14 cellular contexts compared by ENCODE assay signal in the genomic region with DNA sequence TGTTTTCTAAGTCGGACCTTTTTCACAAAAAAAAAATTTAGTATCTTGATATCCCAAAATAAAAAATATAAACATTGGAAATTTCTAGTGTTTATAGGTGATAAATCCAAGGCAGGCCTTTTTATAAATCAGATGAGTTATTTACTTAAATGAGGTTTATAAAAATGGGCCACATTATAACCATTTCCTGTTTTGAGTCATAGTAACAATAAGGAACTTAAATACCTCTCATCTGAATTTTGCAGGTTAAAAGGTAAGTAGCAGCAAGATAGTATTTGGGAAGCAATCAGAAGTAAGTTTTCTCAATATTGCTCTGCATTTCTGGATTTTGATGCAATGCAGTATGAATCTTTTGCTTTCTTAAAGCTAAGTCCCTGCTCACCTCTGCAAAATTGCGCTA. TPM values are rescaled to one million over a fixed set of nuclear protein-coding genes. Genes with fewer than 3 reads are reported as not detected.
A peak's percentile ranks its signal among the peaks of the same experiment; 100 is the strongest.
DNase-seq lines count a peak whose midpoint lies in the region; FAIRE-seq and TF ChIP-seq lines count a peak whose summit lies in the region.
"Had no signal": no experiment of that assay in that cellular context is flagged by ENCODE, and none has a peak within 500 bp of the region (broad histone marks: within the 10 kb centered on the region; RNA-seq: fewer than 3 reads in every experiment).

No MANE protein-coding gene starts in this region.

- H2AFZ ChIP-seq in Loucy (ENCODE audit: low read length) (no peak overlapping the region), neural cell (ENCODE audit: low read depth, low read length) (no peak overlapping the region)
- H2AFZ ChIP-seq: neural progenitor cell had no signal

- no peaks in the 10 kb centered on the region for H3K9me2 ChIP-seq in DOHH2 (replicated peaks; ENCODE audit: control insufficient read depth, low read length)
- no peaks in the 10 kb centered on the region for H3K9me2 ChIP-seq in Loucy (replicated peaks; ENCODE audit: low read depth, low read length)
- no peaks in the 10 kb centered on the region for H3K9me2 ChIP-seq in neural cell (ENCODE audit: insufficient read depth, low read length)

- WGBS in testis, 2 donors, result 70 to 72% methylated on average over 2 of the region's 2 CpGs

- CTCF ChIA-PET in HEK293T (lab: Yijun Ruan, JAX), result no interaction called here

- intact Hi-C loops in testis (cut with DNase I; ENCODE audit: low total_unique reads), result no loop called here

- H3K9ac ChIP-seq in Loucy (ENCODE audit: low read depth, low read length, poor library complexity, severe bottlenecking) (no peak overlapping the region), neural cell (ENCODE audit: low read length) (no peak overlapping the region)
- H3K9ac ChIP-seq: neural progenitor cell had no signal

- DNase-seq in dermis blood vessel endothelial cell (peak; percentile 15), amniotic stem cell (lab: John Stamatoyannopoulos, UW) (no peak), testis (no peak), HEK293T (ENCODE audit: extremely low spot score) (no peak), GM19239 (ENCODE audit: insufficient read length, low spot score) (no peak)
- DNase-seq: activated CD4-positive, CD25-positive, alpha-beta regulatory T cell treated with anti-CD3 and anti-CD28 coated beads, Interleukin-2, amount 50 U/mL, for 72 hours; Caco-2; effector memory CD8-positive, alpha-beta T cell; MV-4-11; NCI-H2171 had no signal

- peaks cover 9% of the 10 kb centered on the region; the same call in 1 of the 2 replicates for H3F3A ChIP-seq in DOHH2 (ENCODE audit: control insufficient read depth, insufficient read depth)
- H3F3A ChIP-seq in Loucy (ENCODE audit: low read depth), result peaks cover 11% of the 10 kb centered on the region
- peaks cover 10% of the 10 kb centered on the region for H3F3A ChIP-seq in neural cell (ENCODE audit: insufficient read depth, low read length, poor library complexity, severe bottlenecking)

- H3K27me3 ChIP-seq in DOHH2 (ENCODE audit: control insufficient read depth, low read length), result no peaks in the 10 kb centered on the region
- no peaks in the 10 kb centered on the region for H3K27me3 ChIP-seq in Loucy (ENCODE audit: insufficient read depth, low read length, poor library complexity, severe bottlenecking)
- no peaks in the 10 kb centered on the region for H3K27me3 ChIP-seq in neural cell (ENCODE audit: insufficient read depth, low read depth, low read length)
- H3K27me3 ChIP-seq in testis, result no peaks in the 10 kb centered on the region
- H3K27me3 ChIP-seq: neural progenitor cell had no signal

- POLR2A ChIA-PET in HEK293T (lab: Yijun Ruan, JAX), result interaction anchor here (0.7 kb wide), 1 partner anchor 10 kb away, joined by 3 read pairs; no protein-coding TSS in a partner anchor

- H3K36me3 ChIP-seq in DOHH2 (ENCODE audit: control insufficient read depth, low read length), result peaks cover 17% of the 10 kb centered on the region
- no peaks in the 10 kb centered on the region for H3K36me3 ChIP-seq in Loucy (ENCODE audit: insufficient read depth, low read length)
- no peaks in the 10 kb centered on the region for H3K36me3 ChIP-seq in neural cell (ENCODE audit: insufficient read depth, low read length)
- H3K36me3 ChIP-seq in testis (ENCODE audit: low read depth, missing control alignments), result no peaks in the 10 kb centered on the region
- H3K36me3 ChIP-seq: neural progenitor cell had no signal

- H3K4me3 ChIP-seq in DOHH2 (ENCODE audit: low read length) (no peak overlapping the region), Loucy (ENCODE audit: low read length, poor library complexity, severe bottlenecking) (no peak overlapping the region), neural cell (ENCODE audit: low read length) (peak overlapping the region; percentile 98), testis (no peak overlapping the region)
- H3K4me3 ChIP-seq: neural progenitor cell had no signal

- peaks cover 83% of the 10 kb centered on the region for H3K79me2 ChIP-seq in DOHH2 (ENCODE audit: control insufficient read depth, low read length)
- peaks cover 66% of the 10 kb centered on the region for H3K79me2 ChIP-seq in Loucy (ENCODE audit: insufficient read depth, low read length)
- H3K79me2 ChIP-seq in neural cell (replicated peaks; ENCODE audit: insufficient read depth, low read length), result peaks cover 70% of the 10 kb centered on the region

- TF ChIP-seq CTCF in DOHH2 (IDR thresholded peaks at IDR 0.05; ENCODE audit: low read depth, low read length, poor library complexity, severe bottlenecking), result no peak
- no peak for TF ChIP-seq CTCF in Loucy (conservative IDR thresholded peaks at IDR 0.05; ENCODE audit: low read length)
- no peak for TF ChIP-seq CTCF in neural cell (IDR thresholded peaks at IDR 0.05; ENCODE audit: poor library complexity, severe bottlenecking)
- no peak for TF ChIP-seq CTCF in testis (IDR thresholded peaks at IDR 0.05)

- no peak for FAIRE-seq in GM19239 (lab: Jason Lieb, UNC)

- H3K4me1 ChIP-seq in DOHH2 (ENCODE audit: control insufficient read depth, low read length) (peaks cover 62% of the 10 kb centered on the region), Loucy (ENCODE audit: insufficient read depth, low read length, poor library complexity, severe bottlenecking) (peaks cover 62% of the 10 kb centered on the region), testis (peaks cover 55% of the 10 kb centered on the region)

- TF ChIP-seq RAD21 in neural cell (conservative IDR thresholded peaks at IDR 0.05), result no peak

- H4K20me1 ChIP-seq in DOHH2 (ENCODE audit: control insufficient read depth, insufficient read depth, low read depth, low read length), result peaks cover 15% of the 10 kb centered on the region; the same call in 1 of the 2 replicates
- H4K20me1 ChIP-seq in Loucy (ENCODE audit: insufficient read depth, low read length, poor library complexity, severe bottlenecking), result peaks cover 34% of the 10 kb centered on the region
- H4K20me1 ChIP-seq in neural cell (ENCODE audit: insufficient read depth), result peaks cover 18% of the 10 kb centered on the region

- no peak for TF ChIP-seq POLR2A in testis (IDR thresholded peaks at IDR 0.05)

- H3K9me3 ChIP-seq in DOHH2 (ENCODE audit: control insufficient read depth, insufficient read depth, low read length) (no peaks in the 10 kb centered on the region), Loucy (ENCODE audit: insufficient read depth, low read depth, low read length) (no peaks in the 10 kb centered on the region), neural cell (ENCODE audit: low read length) (no peaks in the 10 kb centered on the region), testis (no peaks in the 10 kb centered on the region)
- H3K9me3 ChIP-seq: Caco-2 had no signal

- H3K27ac ChIP-seq in DOHH2 (ENCODE audit: low read depth, low read length) (no peak overlapping the region), neural cell (ENCODE audit: low read length) (no peak overlapping the region), testis (no peak overlapping the region)
- H3K27ac ChIP-seq: neural progenitor cell had no signal

- H3K4me2 ChIP-seq in DOHH2 (ENCODE audit: low read length) (peak overlapping the region; percentile 92), Loucy (ENCODE audit: low read depth, low read length, poor library complexity, severe bottlenecking) (peak overlapping the region; percentile 84), neural cell (ENCODE audit: low read length) (peak overlapping the region; percentile 20)

- no peak for TF ChIP-seq EP300 in neural cell (conservative IDR thresholded peaks at IDR 0.05; ENCODE audit: poor library complexity, severe bottlenecking)

TF ChIP-seq in neural cell, 6 proteins besides CTCF, POLR2A, EP300 and RAD21 (continues in another document):
- TF ChIP-seq POLR2AphosphoS5 (IDR thresholded peaks at IDR 0.05) (no peak), MXI1 (conservative IDR thresholded peaks at IDR 0.05; ENCODE audit: poor library complexity, severe bottlenecking) (no peak), TAF1 (IDR thresholded peaks at IDR 0.05; ENCODE audit: low read depth) (no peak), SMC3 (conservative IDR thresholded peaks at IDR 0.05; ENCODE audit: poor library complexity) (no peak)

TF ChIP-seq in HEK293T, 16 proteins besides CTCF, POLR2A, EP300 and RAD21:
- TF ChIP-seq SP1 (IDR thresholded peaks at IDR 0.05), result no peak
- no peak for TF ChIP-seq NFRKB (IDR thresholded peaks at IDR 0.05)
- TF ChIP-seq, protein P1, sequence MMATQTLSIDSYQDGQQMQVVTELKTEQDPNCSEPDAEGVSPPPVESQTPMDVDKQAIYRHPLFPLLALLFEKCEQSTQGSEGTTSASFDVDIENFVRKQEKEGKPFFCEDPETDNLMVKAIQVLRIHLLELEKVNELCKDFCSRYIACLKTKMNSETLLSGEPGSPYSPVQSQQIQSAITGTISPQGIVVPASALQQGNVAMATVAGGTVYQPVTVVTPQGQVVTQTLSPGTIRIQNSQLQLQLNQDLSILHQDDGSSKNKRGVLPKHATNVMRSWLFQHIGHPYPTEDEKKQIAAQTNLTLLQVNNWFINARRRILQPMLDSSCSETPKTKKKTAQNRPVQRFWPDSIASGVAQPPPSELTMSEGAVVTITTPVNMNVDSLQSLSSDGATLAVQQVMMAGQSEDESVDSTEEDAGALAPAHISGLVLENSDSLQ (IDR thresholded peaks at IDR 0.05), result no peak
- no peak for TF ChIP-seq ZNF384 (IDR thresholded peaks at IDR 0.05)
- TF ChIP-seq BHLHE40 (IDR thresholded peaks at IDR 0.05; ENCODE audit: borderline replicate concordance), result no peak
- TF ChIP-seq L3MBTL2 (conservative IDR thresholded peaks at IDR 0.05), result no peak
- no peak for TF ChIP-seq TARDBP (IDR thresholded peaks at IDR 0.05)
- TF ChIP-seq CTBP1 (IDR thresholded peaks at IDR 0.05; ENCODE audit: borderline replicate concordance), result no peak
- no peak for TF ChIP-seq FOXM1 (IDR thresholded peaks at IDR 0.05; ENCODE audit: borderline replicate concordance)
- no peak for TF ChIP-seq LEF1 (IDR thresholded peaks at IDR 0.05; ENCODE audit: borderline replicate concordance)
- no peak for TF ChIP-seq SUZ12 (IDR thresholded peaks at IDR 0.05)
- TF ChIP-seq HDGF (IDR thresholded peaks at IDR 0.05; ENCODE audit: borderline replicate concordance), result no peak
- TF ChIP-seq FOXA1 (IDR thresholded peaks at IDR 0.05), result no peak
- TF ChIP-seq ARNT (IDR thresholded peaks at IDR 0.05), result no peak

RNA-seq across cellular contexts. Expression of a gene that starts 3.9 kb away (rescaled TPM):
- 505 and 734 TPM in 2 replicates for total RNA-seq in dermis blood vessel endothelial cell
- polyA plus RNA-seq in neural cell, result 287 and 353 TPM in 2 replicates
- polyA minus RNA-seq in neural cell, result 653 and 675 TPM in 2 replicates
- 100 to 1,000 TPM; 653 to 665 TPM for total RNA-seq in testis
- polyA plus RNA-seq in testis (ENCODE audit: insufficient read depth, low read depth, low replicate concordance), result 299 TPM

RNA-seq across cellular contexts. Expression of a gene that starts 51.8 kb away (rescaled TPM):
- total RNA-seq in dermis blood vessel endothelial cell, result 19.4 and 34.2 TPM in 2 replicates
- 29.6 and 33.2 TPM in 2 replicates for polyA plus RNA-seq in neural cell
- 39.9 and 41.6 TPM in 2 replicates for polyA minus RNA-seq in neural cell
- total RNA-seq in testis, result 10 to 100 TPM; 44.7 to 59.7 TPM
- polyA plus RNA-seq in testis (ENCODE audit: insufficient read depth, low read depth, low replicate concordance), result 82.3 TPM

Comparison
In these comparisons a context has a peak if more than half of its experiments do, and no peak if none do; other contexts are left out.
1. H3K4me2 ChIP-seq: peak in every context shown above with its lines; median percentile 92 in DOHH2; 84 in Loucy; 20 in neural cell.